Comparison of ENCODE assay signal across 12 cellular contexts in genomic region chr2:112716826-112717352, GRCh38. TPM values are rescaled to one million over a fixed set of nuclear protein-coding genes. Genes with fewer than 3 reads are reported as not detected.
"Had no signal": no experiment of that assay in that cellular context is flagged by ENCODE, and none has a peak within 500 bp of the region (broad histone marks: within the 10 kb centered on the region; RNA-seq: fewer than 3 reads in every experiment).

No MANE protein-coding gene starts in this region.

RNA-seq across cellular contexts. Expression of gene NT5DC4, which starts 3.9 kb away (rescaled TPM):
- total RNA-seq: stomach, subcutaneous adipose tissue, temporal lobe, thoracic aorta, thyroid gland, tibial nerve, transverse colon, upper lobe of right lung, ureter, urinary bladder, uterus, vagina had no signal
- polyA plus RNA-seq: stomach, urinary bladder had no signal

RNA-seq across cellular contexts. Expression of gene CKAP2L, which starts 47.5 kb away (rescaled TPM):
- total RNA-seq: tibial nerve had no signal
